1 cellular context compared by ENCODE assay signal in the genomic region with DNA sequence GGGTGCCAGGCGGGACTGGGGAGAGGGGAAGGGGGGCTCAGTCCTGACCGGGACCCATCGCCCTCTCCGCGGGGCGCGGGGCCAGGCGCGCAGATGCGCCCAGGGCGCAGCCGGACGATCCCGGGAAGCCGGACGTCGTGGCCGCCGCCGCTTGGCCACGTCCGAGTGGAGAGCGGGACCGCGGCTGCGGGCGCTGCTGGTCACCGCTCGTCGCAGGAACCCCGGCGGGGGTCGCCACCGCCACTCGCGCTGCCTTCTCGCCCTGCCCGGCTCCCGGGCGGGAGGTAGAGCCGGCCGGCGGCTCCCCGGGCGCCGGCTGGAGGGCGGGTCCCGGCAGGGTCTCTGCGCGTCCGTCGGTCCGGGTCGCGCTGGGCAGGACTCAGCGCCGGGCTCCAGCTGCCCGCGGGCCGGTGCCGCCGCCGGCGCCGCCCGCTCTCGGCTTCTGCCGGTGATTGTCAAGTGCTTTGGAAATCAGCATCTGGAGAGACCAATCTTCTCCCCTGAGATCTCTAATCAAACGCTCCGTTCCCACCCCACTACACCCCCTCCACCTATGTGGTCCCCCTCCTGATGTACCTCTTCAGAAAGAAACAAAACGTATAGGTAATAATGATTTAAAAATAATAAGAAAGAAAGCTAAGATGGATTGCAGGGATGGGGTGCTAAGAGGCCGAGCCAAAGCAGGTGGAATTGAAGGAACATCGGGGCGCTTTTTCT.
TF ChIP-seq lines count a peak whose summit lies in the region.

No MANE protein-coding gene starts in this region.

TF ChIP-seq in neural cell, 6 proteins besides CTCF, POLR2A, EP300 and RAD21 (continued from another document):
- TF ChIP-seq EZH2 (IDR thresholded peaks at IDR 0.05; ENCODE audit: borderline replicate concordance, insufficient read depth, low read length, poor library complexity, severe bottlenecking) (no peak), MXI1 (conservative IDR thresholded peaks at IDR 0.05; ENCODE audit: poor library complexity, severe bottlenecking) (no peak)
